In the genomic region with DNA sequence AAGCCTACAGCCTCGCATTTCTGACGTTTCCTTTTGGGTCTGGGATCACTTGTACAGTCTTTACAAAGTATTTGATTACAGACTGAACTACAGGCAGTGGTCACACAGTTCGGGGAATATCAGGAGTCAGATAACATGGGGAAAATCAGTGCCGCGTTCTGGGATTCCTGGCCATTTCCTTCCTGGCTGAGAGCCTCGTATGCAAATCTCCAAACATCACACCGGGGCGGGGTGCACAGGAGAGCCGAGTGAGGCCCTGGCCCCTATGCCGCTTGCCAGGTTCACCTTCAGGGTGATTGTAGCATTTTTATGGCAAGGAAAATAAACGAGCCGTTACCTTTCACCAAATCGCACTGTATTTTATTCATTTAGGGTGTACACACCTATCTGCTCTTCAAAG, we compare ENCODE assay signal across 17 cellular contexts. TPM values are rescaled to one million over a fixed set of nuclear protein-coding genes. Genes with fewer than 3 reads are reported as not detected.
A peak's percentile ranks its signal among the peaks of the same experiment; 100 is the strongest.
DNase-seq lines count a peak whose midpoint lies in the region; ATAC-seq lines count a peak whose summit lies in the region.
"Had no signal": no experiment of that assay in that cellular context is flagged by ENCODE, and none has a peak within 500 bp of the region (broad histone marks: within the 10 kb centered on the region; RNA-seq: fewer than 3 reads in every experiment).

No MANE protein-coding gene starts in this region.

- H3K27me3 Mint-ChIP-seq in CD4-positive, CD25-positive, alpha-beta regulatory T cell: peaks cover 21% of the 10 kb centered on the region
- peaks cover 17% of the 10 kb centered on the region for H3K27me3 Mint-ChIP-seq in activated CD4-positive, alpha-beta memory T cell treated with anti-CD3 and anti-CD28 coated beads for 36 hours

- no peak overlapping the region for H3K56ac ChIP-seq in mesendoderm (ENCODE audit: low read length)

- no peak overlapping the region for H2AFZ ChIP-seq in neuronal stem cell (ENCODE audit: low read length)

- H3K4me1 ChIP-seq in CD4-positive, CD25-positive, alpha-beta regulatory T cell (ENCODE audit: control insufficient read depth, insufficient read depth, low read length, poor library complexity, severe bottlenecking): no peaks in the 10 kb centered on the region
- H3K4me1 ChIP-seq in mesendoderm (ENCODE audit: control insufficient read depth, low read depth, low read length): no peaks in the 10 kb centered on the region
- no peaks in the 10 kb centered on the region for H3K4me1 ChIP-seq in neuronal stem cell (ENCODE audit: control insufficient read depth in 2 of 2, insufficient read depth in 1 of 2, low read depth in 1 of 2, low read length in 2 of 2)
- H3K4me1 ChIP-seq: BLaER1, left lung, sigmoid colon had no signal

- H3K4me1 Mint-ChIP-seq in CD4-positive, CD25-positive, alpha-beta regulatory T cell: no peaks in the 10 kb centered on the region
- no peaks in the 10 kb centered on the region for H3K4me1 Mint-ChIP-seq in activated CD4-positive, alpha-beta memory T cell treated with anti-CD3 and anti-CD28 coated beads for 36 hours (ENCODE audit: low read depth)
- H3K4me1 Mint-ChIP-seq: nephron had no signal

- no peaks in the 10 kb centered on the region for H3K79me2 ChIP-seq in mesendoderm (ENCODE audit: control insufficient read depth, insufficient read depth, low read length)

- H3K4me3 Mint-ChIP-seq in CD4-positive, CD25-positive, alpha-beta regulatory T cell: no peak overlapping the region
- no peak overlapping the region for H3K4me3 Mint-ChIP-seq in activated CD4-positive, alpha-beta memory T cell treated with anti-CD3 and anti-CD28 coated beads for 36 hours
- H3K4me3 Mint-ChIP-seq: nephron; stimulated activated naive CD8-positive, alpha-beta T cell treated with anti-CD3 and anti-CD28 coated beads, Interleukin-15, Interleukin-2, amounts not matched to agents 100 ng/mL and 50 ng/mL, for 24 hours had no signal

- no peak overlapping the region for H2BK120ac ChIP-seq in mesendoderm (ENCODE audit: low read depth, low read length)
- H2BK120ac ChIP-seq in neuronal stem cell (ENCODE audit: low read depth, low read length): no peak overlapping the region

- no peak for ATAC-seq in CD4-positive, CD25-positive, alpha-beta regulatory T cell (ENCODE audit: low read depth in 2 of 2)
- no peak for ATAC-seq in HG03095 (IDR thresholded peaks at IDR 0.05; ENCODE audit: unreplicated experiment)
- ATAC-seq in HG03432 (IDR thresholded peaks at IDR 0.05; ENCODE audit: unreplicated experiment): no peak
- ATAC-seq: left lung had no signal

- H4K5ac ChIP-seq in mesendoderm (ENCODE audit: low read length): no peak overlapping the region

- POLR2A ChIA-PET in activated CD4-positive, alpha-beta memory T cell treated with anti-CD3 and anti-CD28 coated beads for 36 hours (lab: Charles Lee): no interaction called here

- intact Hi-C loops in activated CD4-positive, alpha-beta memory T cell treated with anti-CD3 and anti-CD28 coated beads for 36 hours (cut with micrococcal nuclease): no loop called here

- no peak overlapping the region for H3K4me2 ChIP-seq in mesendoderm (ENCODE audit: low read length)
- H3K4me2 ChIP-seq in neuronal stem cell (ENCODE audit: insufficient read depth, low read length, poor library complexity, severe bottlenecking): no peak overlapping the region
- H3K4me2 ChIP-seq: BLaER1 had no signal

- no peaks in the 10 kb centered on the region for H3K9me3 ChIP-seq in CD4-positive, CD25-positive, alpha-beta regulatory T cell (ENCODE audit: control insufficient read depth in 2 of 2, low read length in 2 of 2)
- H3K9me3 ChIP-seq in neuronal stem cell (replicated peaks in 1 of 2; ENCODE audit: control insufficient read depth in 2 of 2, insufficient read depth in 1 of 2, low read depth in 1 of 2, low read length in 2 of 2): peaks cover 0 to 2% of the 10 kb centered on the region in 2 donors
- H3K9me3 ChIP-seq: left lung, sigmoid colon had no signal

- H3K27ac ChIP-seq in CD4-positive, CD25-positive, alpha-beta regulatory T cell (ENCODE audit: insufficient read depth, low read length, poor library complexity, severe bottlenecking): no peak overlapping the region
- no peak overlapping the region for H3K27ac ChIP-seq in mesendoderm (ENCODE audit: low read depth, low read length)
- H3K27ac ChIP-seq in neuronal stem cell (replicated peaks; ENCODE audit: low read length): no peak overlapping the region
- H3K27ac ChIP-seq: BLaER1, left lung, sigmoid colon had no signal

- H3K23ac ChIP-seq in mesendoderm (ENCODE audit: low read length): no peak overlapping the region
- no peak overlapping the region for H3K23ac ChIP-seq in neuronal stem cell (ENCODE audit: low read depth, low read length, poor library complexity)

- no peak overlapping the region for H3K18ac ChIP-seq in mesendoderm (ENCODE audit: low read length)
- H3K18ac ChIP-seq in neuronal stem cell (ENCODE audit: low read length): no peak overlapping the region

- DNase-seq in CD4-positive, CD25-positive, alpha-beta regulatory T cell: peak; percentile 1 to 13 (median 13)
- DNase-seq in HT-29 (ENCODE audit: low spot score) (peak; percentile 82), mesendoderm (peak; percentile 29), SKM-1 (lab: John Stamatoyannopoulos, UW; ENCODE audit: unreplicated experiment) (no peak), neuronal stem cell (ENCODE audit: low spot score) (no peak)
- peak; percentile 3 for DNase-seq in activated CD4-positive, alpha-beta memory T cell treated with anti-CD3 and anti-CD28 coated beads for 36 hours
- DNase-seq: activated naive CD4-positive, alpha-beta T cell treated with anti-CD3 and anti-CD28 coated beads, Interleukin-2, amount 50 U/mL, for 16 hours; glutamatergic neuron; left lung; OCI-M1; T1000 had no signal

- H2AK5ac ChIP-seq in mesendoderm (ENCODE audit: low read length) (no peak overlapping the region), neuronal stem cell (ENCODE audit: low read depth, low read length) (no peak overlapping the region)

- no peaks in the 10 kb centered on the region for H3K36me3 Mint-ChIP-seq in CD4-positive, CD25-positive, alpha-beta regulatory T cell
- no peaks in the 10 kb centered on the region for H3K36me3 Mint-ChIP-seq in activated CD4-positive, alpha-beta memory T cell treated with anti-CD3 and anti-CD28 coated beads for 36 hours

- no peaks in the 10 kb centered on the region for H3K36me3 ChIP-seq in CD4-positive, CD25-positive, alpha-beta regulatory T cell (ENCODE audit: control insufficient read depth, insufficient read depth, low read length)
- H3K36me3 ChIP-seq in mesendoderm (ENCODE audit: control insufficient read depth, insufficient read depth, low read length) (no peaks in the 10 kb centered on the region), neuronal stem cell (replicated peaks in 1 of 2; ENCODE audit: control insufficient read depth in 2 of 2, insufficient read depth in 2 of 2, low read length in 2 of 2) (no peaks in the 10 kb centered on the region)
- H3K36me3 ChIP-seq: BLaER1, left lung, sigmoid colon had no signal

- H3K9ac ChIP-seq in mesendoderm (ENCODE audit: low read length) (no peak overlapping the region), neuronal stem cell (ENCODE audit: low read depth, low read length, poor library complexity) (no peak overlapping the region)
- H3K9ac ChIP-seq: BLaER1 had no signal

- peaks cover 0 to 4% (median 1%) of the 10 kb centered on the region in 7 donors for H3K9me3 Mint-ChIP-seq in CD4-positive, CD25-positive, alpha-beta regulatory T cell
- H3K9me3 Mint-ChIP-seq in activated CD4-positive, alpha-beta memory T cell treated with anti-CD3 and anti-CD28 coated beads for 36 hours: no peaks in the 10 kb centered on the region

- H3K4ac ChIP-seq in mesendoderm (ENCODE audit: low read depth, low read length) (no peak overlapping the region), neuronal stem cell (ENCODE audit: low read length) (no peak overlapping the region)

- no peak overlapping the region for H2BK15ac ChIP-seq in mesendoderm (replicated peaks; ENCODE audit: low read depth)
- H2BK15ac ChIP-seq in neuronal stem cell (ENCODE audit: low read length): no peak overlapping the region

- no CpG with 5 or more reads among the region's 13 CpGs for WGBS in mesendoderm (ENCODE audit: extremely low coverage, insufficient coverage, low lambda C conversion rate)
- no CpG with 5 or more reads among the region's 13 CpGs for WGBS in neuronal stem cell (ENCODE audit: extremely low coverage in 2 of 2, insufficient read length in 2 of 2, insufficient replicate concordance in 1 of 2), 2 donors

- H4K8ac ChIP-seq in mesendoderm (ENCODE audit: low read depth, low read length) (no peak overlapping the region), neuronal stem cell (ENCODE audit: low read depth, low read length) (no peak overlapping the region)

- CTCF ChIA-PET in activated CD4-positive, alpha-beta memory T cell treated with anti-CD3 and anti-CD28 coated beads for 36 hours (lab: Charles Lee): no interaction called here

- H3K79me1 ChIP-seq in mesendoderm (ENCODE audit: low read length) (no peaks in the 10 kb centered on the region), neuronal stem cell (ENCODE audit: low read depth, low read length) (no peaks in the 10 kb centered on the region)

- no peak overlapping the region for H4K91ac ChIP-seq in neuronal stem cell (ENCODE audit: low read depth, low read length, poor library complexity)

- H3K27me3 ChIP-seq in CD4-positive, CD25-positive, alpha-beta regulatory T cell (ENCODE audit: control insufficient read depth, insufficient read depth, low read length): no peaks in the 10 kb centered on the region
- no peaks in the 10 kb centered on the region for H3K27me3 ChIP-seq in mesendoderm (ENCODE audit: insufficient read depth, low read length, poor library complexity)
- peaks cover 0 to 7% (median 0%) of the 10 kb centered on the region in 3 experiments for H3K27me3 ChIP-seq in neuronal stem cell (ENCODE audit: control insufficient read depth in 3 of 3, insufficient read depth in 3 of 3, low read depth in 1 of 3, low read length in 3 of 3)

- H2BK5ac ChIP-seq in mesendoderm (ENCODE audit: low read length) (no peak overlapping the region), neuronal stem cell (ENCODE audit: low read length) (no peak overlapping the region)

- no peak overlapping the region for H3K27ac Mint-ChIP-seq in CD4-positive, CD25-positive, alpha-beta regulatory T cell
- H3K27ac Mint-ChIP-seq in activated CD4-positive, alpha-beta memory T cell treated with anti-CD3 and anti-CD28 coated beads for 36 hours: no peak overlapping the region
- H3K27ac Mint-ChIP-seq: nephron; stimulated activated naive CD8-positive, alpha-beta T cell treated with anti-CD3 and anti-CD28 coated beads, Interleukin-15, Interleukin-2, amounts not matched to agents 100 ng/mL and 50 ng/mL, for 24 hours had no signal

- no peak overlapping the region for H2BK12ac ChIP-seq in neuronal stem cell (ENCODE audit: low read length)

- H3K14ac ChIP-seq in neuronal stem cell (ENCODE audit: low read length): no peak overlapping the region

- H3K4me3 ChIP-seq in CD4-positive, CD25-positive, alpha-beta regulatory T cell (ENCODE audit: low read depth, low read length): no peak overlapping the region
- H3K4me3 ChIP-seq in mesendoderm (ENCODE audit: low read length): no peak overlapping the region
- no peak overlapping the region for H3K4me3 ChIP-seq in neuronal stem cell (ENCODE audit: low read length in 2 of 2)
- H3K4me3 ChIP-seq: BLaER1, left lung, sigmoid colon had no signal

RNA-seq across cellular contexts. Expression of a gene that starts 29.6 kb away (rescaled TPM):
- total RNA-seq in CD4-positive, CD25-positive, alpha-beta regulatory T cell: 2.0 TPM
- polyA plus RNA-seq in CD4-positive, CD25-positive, alpha-beta regulatory T cell: 1 to 10 TPM; 2.6 to 3.1 (median 2.9) TPM
- total RNA-seq in HT-29 (2014; rRNA removed; shearing (Covaris generic)): 11.5 and 16.0 TPM in 2 replicates
- 1 to 10 TPM; 1.7 to 1.8 TPM for total RNA-seq in activated CD4-positive, alpha-beta memory T cell treated with anti-CD3 and anti-CD28 coated beads for 36 hours
- 1.1 TPM for polyA plus RNA-seq in mesendoderm (2013, experiment 1 of 2)
- polyA plus RNA-seq in mesendoderm (2013, experiment 2 of 2): 1.1 TPM
- 3.3 TPM for polyA plus RNA-seq in neuronal stem cell (2013, experiment 1 of 2)
- 3.2 TPM for polyA plus RNA-seq in neuronal stem cell (2013, experiment 2 of 2)

RNA-seq across cellular contexts. Expression of a gene that starts 58.3 kb away (rescaled TPM):
- 12.3 TPM for total RNA-seq in CD4-positive, CD25-positive, alpha-beta regulatory T cell
- 1 to 10 TPM; 3.2 to 5.2 (median 3.8) TPM for polyA plus RNA-seq in CD4-positive, CD25-positive, alpha-beta regulatory T cell
- 31.5 and 42.4 TPM in 2 replicates for total RNA-seq in HT-29 (2014; rRNA removed; shearing (Covaris generic))
- total RNA-seq in activated CD4-positive, alpha-beta memory T cell treated with anti-CD3 and anti-CD28 coated beads for 36 hours: 10 to 100 TPM; 21.6 to 22.5 TPM
- 3.7 TPM for polyA plus RNA-seq in mesendoderm (2013, experiment 1 of 2)
- 3.9 TPM for polyA plus RNA-seq in mesendoderm (2013, experiment 2 of 2)
- 6.8 TPM for polyA plus RNA-seq in neuronal stem cell (2013, experiment 1 of 2)
- 6.1 TPM for polyA plus RNA-seq in neuronal stem cell (2013, experiment 2 of 2)

Comparison
In these comparisons a context has a peak if more than half of its experiments do, and no peak if none do; other contexts are left out.
1. DNase-seq: peak in CD4-positive, CD25-positive, alpha-beta regulatory T cell (3 of 3), HT-29 (single experiment), activated CD4-positive, alpha-beta memory T cell treated with anti-CD3 and anti-CD28 coated beads for 36 hours (single experiment) and mesendoderm (single experiment); none in SKM-1 (single experiment) and neuronal stem cell (single experiment).